ENCODE assay signal across 10 cellular contexts in the genomic region with DNA sequence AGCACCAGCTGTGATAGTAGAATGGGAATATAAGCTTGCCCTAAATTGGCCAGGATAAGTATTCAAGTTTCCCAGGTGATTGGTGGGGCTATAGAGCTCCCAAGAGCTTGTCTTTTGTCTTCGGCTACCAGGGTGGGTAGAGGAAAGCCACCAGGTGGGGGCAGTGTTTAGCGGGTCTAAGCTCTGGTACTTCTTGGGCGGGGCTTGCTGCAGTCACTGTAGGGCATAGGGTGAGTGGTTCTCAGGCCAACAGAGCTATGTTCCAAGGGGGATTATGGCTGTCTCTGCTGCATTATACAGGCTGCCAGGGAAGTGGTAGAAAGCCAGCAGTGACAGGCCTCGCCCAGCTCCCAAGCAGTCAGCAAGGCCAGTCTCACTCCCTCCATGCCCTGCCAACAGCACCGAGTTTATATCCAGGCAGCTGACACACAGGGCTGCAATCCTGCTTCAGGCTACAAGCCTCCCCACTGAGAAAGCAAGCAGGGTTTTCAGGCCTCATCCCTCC.
DNase-seq lines count a peak whose midpoint lies in the region; ATAC-seq and TF ChIP-seq lines count a peak whose summit lies in the region.
"Had no signal": no experiment of that assay in that cellular context is flagged by ENCODE, and none has a peak within 500 bp of the region (broad histone marks: within the 10 kb centered on the region; RNA-seq: fewer than 3 reads in every experiment).

No MANE protein-coding gene starts in this region.

- H3K36me3 Mint-ChIP-seq in stimulated activated effector memory CD8-positive, alpha-beta T cell treated with anti-CD3 and anti-CD28 coated beads, Interleukin-12 subunit alpha, Interleukin-12 subunit beta, amount 100 ng/mL, for 72 hours, result no peaks in the 10 kb centered on the region

- H3K4me3 Mint-ChIP-seq in stimulated activated effector memory CD8-positive, alpha-beta T cell treated with anti-CD3 and anti-CD28 coated beads, Interleukin-12 subunit alpha, Interleukin-12 subunit beta, amount 100 ng/mL, for 72 hours, result no peak overlapping the region
- H3K4me3 Mint-ChIP-seq: stimulated activated naive CD8-positive, alpha-beta T cell treated with anti-CD3 and anti-CD28 coated beads, Interleukin-15, Interleukin-2, amounts not matched to agents 100 ng/mL and 50 ng/mL, for 24 hours had no signal

- no peaks in the 10 kb centered on the region for H3K4me1 Mint-ChIP-seq in stimulated activated effector memory CD8-positive, alpha-beta T cell treated with anti-CD3 and anti-CD28 coated beads, Interleukin-12 subunit alpha, Interleukin-12 subunit beta, amount 100 ng/mL, for 72 hours

- H3K27me3 ChIP-seq in effector memory CD4-positive, alpha-beta T cell (replicated peaks; ENCODE audit: control insufficient read depth, insufficient read depth, low read length, poor library complexity, severe bottlenecking), result no peaks in the 10 kb centered on the region
- H3K27me3 ChIP-seq: BLaER1 treated with 17β-estradiol and CSF1 and Interleukin-3, amounts not matched to agents 10 nM and 100 nM had no signal

- H3K4me1 ChIP-seq in effector memory CD4-positive, alpha-beta T cell (ENCODE audit: control insufficient read depth, insufficient read depth, low read length, poor library complexity, severe bottlenecking), result no peaks in the 10 kb centered on the region
- H3K4me1 ChIP-seq: BLaER1 treated with 17β-estradiol and CSF1 and Interleukin-3, amounts not matched to agents 10 nM and 100 nM had no signal

- H3K36me3 ChIP-seq in effector memory CD4-positive, alpha-beta T cell (ENCODE audit: control insufficient read depth, insufficient read depth, low read length), result no peaks in the 10 kb centered on the region
- H3K36me3 ChIP-seq: BLaER1 treated with 17β-estradiol and CSF1 and Interleukin-3, amounts not matched to agents 10 nM and 100 nM had no signal

- ATAC-seq in stimulated activated effector memory CD8-positive, alpha-beta T cell treated with anti-CD3 and anti-CD28 coated beads, Interleukin-12 subunit alpha, Interleukin-12 subunit beta, amount 100 ng/mL, for 72 hours, result peak; percentile 95

- DNase-seq in NCI-H146 (lab: John Stamatoyannopoulos, UW) (peak; percentile 18), NCI-H146 treated with DMSO at 0.1 percent for 48 hours (lab: John Stamatoyannopoulos, UW; ENCODE audit: unreplicated experiment) (no peak), HEK293T (ENCODE audit: extremely low spot score) (peak; percentile 86), NCI-H226 (peak; percentile 50), midbrain (lab: John Stamatoyannopoulos, UW) (peak; percentile 54)
- DNase-seq in activated CD4-positive, alpha-beta T cell treated with anti-CD3 and anti-CD28 coated beads, Interleukin-2, amount 50 U/mL, for 24 hours (ENCODE audit: low read depth in 1 of 2, low spot score in 1 of 2), result peak; percentile 33 to 36
- DNase-seq in effector memory CD4-positive, alpha-beta T cell, result peak; percentile 19 to 31 (median 27)
- DNase-seq in stimulated activated effector memory CD8-positive, alpha-beta T cell treated with anti-CD3 and anti-CD28 coated beads, Interleukin-12 subunit alpha, Interleukin-12 subunit beta, amount 100 ng/mL, for 72 hours (ENCODE audit: low spot score in 2 of 2), result peak; percentile 61 to 85

- no peaks in the 10 kb centered on the region for H3K9me3 ChIP-seq in effector memory CD4-positive, alpha-beta T cell (ENCODE audit: control insufficient read depth, low read length)

- no peak overlapping the region for H3K27ac ChIP-seq in effector memory CD4-positive, alpha-beta T cell (ENCODE audit: insufficient read depth, low read length, poor library complexity, severe bottlenecking)
- H3K27ac ChIP-seq: BLaER1 treated with 17β-estradiol and CSF1 and Interleukin-3, amounts not matched to agents 10 nM and 100 nM had no signal

- CTCF ChIA-PET in HEK293T (lab: Yijun Ruan, JAX), result interaction anchor here (0.6 to 4.1 kb wide), 49 partner anchors 9 to 193 kb away, joined by 3 to 70 read pairs (median 6); a partner anchor contains a TSS

- H3K9me3 Mint-ChIP-seq in stimulated activated effector memory CD8-positive, alpha-beta T cell treated with anti-CD3 and anti-CD28 coated beads, Interleukin-12 subunit alpha, Interleukin-12 subunit beta, amount 100 ng/mL, for 72 hours, result no peaks in the 10 kb centered on the region
- H3K9me3 Mint-ChIP-seq: stimulated activated naive CD8-positive, alpha-beta T cell treated with anti-CD3 and anti-CD28 coated beads, Interleukin-15, Interleukin-2, amounts not matched to agents 100 ng/mL and 50 ng/mL, for 24 hours had no signal

- H3K4me3 ChIP-seq in effector memory CD4-positive, alpha-beta T cell (ENCODE audit: insufficient read depth, low read depth, low read length, poor library complexity, severe bottlenecking), result no peak overlapping the region
- H3K4me3 ChIP-seq: BLaER1 treated with 17β-estradiol and CSF1 and Interleukin-3, amounts not matched to agents 10 nM and 100 nM had no signal

- H3K27ac Mint-ChIP-seq in stimulated activated effector memory CD8-positive, alpha-beta T cell treated with anti-CD3 and anti-CD28 coated beads, Interleukin-12 subunit alpha, Interleukin-12 subunit beta, amount 100 ng/mL, for 72 hours, result no peak overlapping the region
- H3K27ac Mint-ChIP-seq: stimulated activated naive CD8-positive, alpha-beta T cell treated with anti-CD3 and anti-CD28 coated beads, Interleukin-15, Interleukin-2, amounts not matched to agents 100 ng/mL and 50 ng/mL, for 24 hours had no signal

- POLR2A ChIA-PET in HEK293T (lab: Yijun Ruan, JAX), result interaction anchor here (0.7 to 2.1 kb wide), 11 partner anchors 9 to 137 kb away, joined by 3 to 12 read pairs (median 4); a partner anchor contains a TSS

TF ChIP-seq in HEK293T, 16 proteins besides CTCF, POLR2A, EP300 and RAD21:
- TF ChIP-seq BHLHE40 (IDR thresholded peaks at IDR 0.05; ENCODE audit: borderline replicate concordance) (no peak), HDGF (IDR thresholded peaks at IDR 0.05; ENCODE audit: borderline replicate concordance) (no peak), NFRKB (IDR thresholded peaks at IDR 0.05) (no peak), SUZ12 (IDR thresholded peaks at IDR 0.05) (no peak), ZNF384 (IDR thresholded peaks at IDR 0.05) (no peak), ARNT (IDR thresholded peaks at IDR 0.05) (no peak), ELF4 (IDR thresholded peaks at IDR 0.05) (no peak), FOXM1 (IDR thresholded peaks at IDR 0.05; ENCODE audit: borderline replicate concordance) (no peak), FOXA1 (IDR thresholded peaks at IDR 0.05) (no peak), LEF1 (IDR thresholded peaks at IDR 0.05; ENCODE audit: borderline replicate concordance) (no peak), SP1 (IDR thresholded peaks at IDR 0.05) (no peak), L3MBTL2 (conservative IDR thresholded peaks at IDR 0.05) (no peak), FOXK2 (IDR thresholded peaks at IDR 0.05) (no peak), CTBP1 (IDR thresholded peaks at IDR 0.05; ENCODE audit: borderline replicate concordance) (no peak), TARDBP (IDR thresholded peaks at IDR 0.05) (no peak)
- TF ChIP-seq, protein P1, sequence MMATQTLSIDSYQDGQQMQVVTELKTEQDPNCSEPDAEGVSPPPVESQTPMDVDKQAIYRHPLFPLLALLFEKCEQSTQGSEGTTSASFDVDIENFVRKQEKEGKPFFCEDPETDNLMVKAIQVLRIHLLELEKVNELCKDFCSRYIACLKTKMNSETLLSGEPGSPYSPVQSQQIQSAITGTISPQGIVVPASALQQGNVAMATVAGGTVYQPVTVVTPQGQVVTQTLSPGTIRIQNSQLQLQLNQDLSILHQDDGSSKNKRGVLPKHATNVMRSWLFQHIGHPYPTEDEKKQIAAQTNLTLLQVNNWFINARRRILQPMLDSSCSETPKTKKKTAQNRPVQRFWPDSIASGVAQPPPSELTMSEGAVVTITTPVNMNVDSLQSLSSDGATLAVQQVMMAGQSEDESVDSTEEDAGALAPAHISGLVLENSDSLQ (IDR thresholded peaks at IDR 0.05), result no peak
